Comparison of ENCODE assay signal across 1 cellular context in genomic region chr9:110111868-110112267, GRCh38.
TF ChIP-seq lines count a peak whose summit lies in the region.

No MANE protein-coding gene starts in this region.

TF ChIP-seq in HepG2, 621 proteins besides CTCF, POLR2A, EP300 and RAD21:
- TF ChIP-seq ZNF362 (CRISPR knock-in tag; IDR thresholded peaks at IDR 0.05; ENCODE audit: borderline replicate concordance) (no peak), HOXA3 (CRISPR knock-in tag; IDR thresholded peaks at IDR 0.05) (no peak), FOXK2 (IDR thresholded peaks at IDR 0.05) (no peak), HMGXB3 (CRISPR knock-in tag; IDR thresholded peaks at IDR 0.05; ENCODE audit: borderline replicate concordance) (no peak), ZBTB1 (CRISPR knock-in tag; IDR thresholded peaks at IDR 0.05; ENCODE audit: borderline replicate concordance) (no peak), ETS1 (CRISPR knock-in tag; IDR thresholded peaks at IDR 0.05) (no peak), RFXANK (CRISPR knock-in tag; IDR thresholded peaks at IDR 0.05) (no peak), ZNF639 (CRISPR knock-in tag; conservative IDR thresholded peaks at IDR 0.05) (no peak), ZNF484 (CRISPR knock-in tag; IDR thresholded peaks at IDR 0.05; ENCODE audit: borderline replicate concordance, low read depth) (no peak), CAMTA2 (CRISPR knock-in tag; IDR thresholded peaks at IDR 0.05; ENCODE audit: borderline replicate concordance) (no peak), ZNF619 (CRISPR knock-in tag; IDR thresholded peaks at IDR 0.05) (no peak), ZFP82 (CRISPR knock-in tag; IDR thresholded peaks at IDR 0.05; ENCODE audit: borderline replicate concordance) (no peak), ZBTB25 (CRISPR knock-in tag; IDR thresholded peaks at IDR 0.05) (no peak), ARNT (IDR thresholded peaks at IDR 0.05) (no peak), CHD2 (IDR thresholded peaks at IDR 0.05; ENCODE audit: low read depth, low read length) (no peak), KAT7 (CRISPR knock-in tag; IDR thresholded peaks at IDR 0.05; ENCODE audit: borderline replicate concordance) (no peak), UBTF (CRISPR knock-in tag; IDR thresholded peaks at IDR 0.05) (no peak), EHMT2 (IDR thresholded peaks at IDR 0.05; ENCODE audit: borderline replicate concordance, low read depth, low read length) (no peak), HBP1 (CRISPR knock-in tag; IDR thresholded peaks at IDR 0.05; ENCODE audit: low read depth) (no peak), ZNF703 (CRISPR knock-in tag; IDR thresholded peaks at IDR 0.05; ENCODE audit: borderline replicate concordance) (no peak)
